In the genomic region with DNA sequence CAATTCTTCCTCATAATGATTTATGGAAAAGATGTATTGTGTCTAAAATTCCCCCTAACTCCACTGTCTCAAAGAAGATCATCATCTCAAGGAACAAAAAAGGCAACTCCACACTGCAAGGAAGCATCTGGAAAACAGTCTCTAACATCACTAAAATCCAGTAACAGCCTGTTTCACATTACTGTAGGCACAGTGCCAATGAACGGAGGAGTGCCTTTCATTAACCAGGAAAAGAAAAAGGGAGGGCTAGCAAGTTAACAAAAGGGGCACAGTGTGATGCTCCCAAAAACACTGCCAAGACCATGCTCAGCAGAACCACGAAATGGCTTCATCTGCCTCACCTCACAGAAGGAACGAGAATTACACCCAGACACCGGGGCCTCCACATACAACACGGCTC, we compare ENCODE assay signal across 17 cellular contexts. TPM values are rescaled to one million over a fixed set of nuclear protein-coding genes. Genes with fewer than 3 reads are reported as not detected.
A peak's percentile ranks its signal among the peaks of the same experiment; 100 is the strongest.
DNase-seq lines count a peak whose midpoint lies in the region; ATAC-seq and TF ChIP-seq lines count a peak whose summit lies in the region.
"Had no signal": no experiment of that assay in that cellular context is flagged by ENCODE, and none has a peak within 500 bp of the region (broad histone marks: within the 10 kb centered on the region; RNA-seq: fewer than 3 reads in every experiment).

No MANE protein-coding gene starts in this region.

- H3K27me3 ChIP-seq in neural progenitor cell, result no peaks in the 10 kb centered on the region
- no peaks in the 10 kb centered on the region for H3K27me3 ChIP-seq in right cardiac atrium (ENCODE audit: control insufficient read depth, insufficient read depth)
- H3K27me3 ChIP-seq: heart left ventricle, SJCRH30, tibial artery had no signal

- DNase-seq in NCI-H1105 (lab: John Stamatoyannopoulos, UW) (peak; percentile 37), NCI-H446 treated with DMSO at 0.1 percent for 48 hours (lab: John Stamatoyannopoulos, UW) (peak; percentile 39), neural progenitor cell (ENCODE audit: low spot score) (no peak), right cardiac atrium (no peak), HFFc6 (no peak)
- DNase-seq: activated CD4-positive, alpha-beta T cell treated with anti-CD3 and anti-CD28 coated beads for 36 hours; GM23248; heart left ventricle; midbrain; OCI-M1; SJCRH30; tibial artery had no signal

- peaks cover 20% of the 10 kb centered on the region for H4K20me1 ChIP-seq in neural progenitor cell (ENCODE audit: low read depth)

- H3K9me3 ChIP-seq in neural progenitor cell (ENCODE audit: low read depth) (no peaks in the 10 kb centered on the region), right cardiac atrium (ENCODE audit: control insufficient read depth, low read length) (no peaks in the 10 kb centered on the region)
- H3K9me3 ChIP-seq: heart left ventricle, SJCRH30, tibial artery had no signal

- H3K27ac ChIP-seq in cingulate gyrus (ENCODE audit: low read depth, low read length) (peak overlapping the region; percentile 5), neural progenitor cell (no peak overlapping the region), right cardiac atrium (ENCODE audit: low read length) (no peak overlapping the region)
- H3K27ac ChIP-seq: GM23248, heart left ventricle, SJCRH30, tibial artery had no signal

- no peak for TF ChIP-seq CTCF in neural progenitor cell (IDR thresholded peaks at IDR 0.05)
- no peak for TF ChIP-seq CTCF in HFFc6 (IDR thresholded peaks at IDR 0.05)

- H3K36me3 Mint-ChIP-seq in neural progenitor cell, result peaks cover 50% of the 10 kb centered on the region
- H3K36me3 Mint-ChIP-seq in HFFc6 (ENCODE audit: low read depth), result peaks cover 6% of the 10 kb centered on the region; the same call in 1 of the 2 replicates

- no peak overlapping the region for H3K4me3 ChIP-seq in neural progenitor cell
- H3K4me3 ChIP-seq in right cardiac atrium (ENCODE audit: low read length), result no peak overlapping the region
- H3K4me3 ChIP-seq: GM23248, heart left ventricle, SJCRH30, tibial artery had no signal

- H3K27ac Mint-ChIP-seq in neural progenitor cell, result peak overlapping the region; percentile 7
- H3K27ac Mint-ChIP-seq in HFFc6, result no peak overlapping the region
- H3K27ac Mint-ChIP-seq: activated CD4-positive, alpha-beta T cell treated with anti-CD3 and anti-CD28 coated beads for 36 hours; activated naive CD4-positive, alpha-beta T cell treated with anti-CD3 and anti-CD28 coated beads, Interleukin-2, amount 50 U/mL, for 24 hours; CD14-positive monocyte had no signal

- ATAC-seq in right cardiac atrium, result no peak
- ATAC-seq in HG02840 (IDR thresholded peaks at IDR 0.05; ENCODE audit: low FRiP score, unreplicated experiment), result no peak
- ATAC-seq in HG02870 (IDR thresholded peaks at IDR 0.05; ENCODE audit: unreplicated experiment), result no peak
- ATAC-seq: activated CD4-positive, alpha-beta T cell treated with anti-CD3 and anti-CD28 coated beads for 36 hours; heart left ventricle had no signal

- H3K79me2 ChIP-seq in neural progenitor cell (ENCODE audit: low read depth), result peaks cover 17% of the 10 kb centered on the region

- no peak overlapping the region for H2AFZ ChIP-seq in neural progenitor cell (replicated peaks)
- H2AFZ ChIP-seq: GM23248 had no signal

- H3K4me1 ChIP-seq in neural progenitor cell (no peaks in the 10 kb centered on the region), right cardiac atrium (ENCODE audit: control insufficient read depth, insufficient read depth, low read length) (no peaks in the 10 kb centered on the region)
- H3K4me1 ChIP-seq: heart left ventricle, SJCRH30, tibial artery had no signal

- H3K9me3 Mint-ChIP-seq in neural progenitor cell (no peaks in the 10 kb centered on the region), HFFc6 (no peaks in the 10 kb centered on the region)
- H3K9me3 Mint-ChIP-seq: activated naive CD4-positive, alpha-beta T cell treated with anti-CD3 and anti-CD28 coated beads, Interleukin-2, amount 50 U/mL, for 24 hours; CD14-positive monocyte had no signal

- H3K4me1 Mint-ChIP-seq in neural progenitor cell (peaks cover 16% of the 10 kb centered on the region), HFFc6 (ENCODE audit: low read depth) (peaks cover 14% of the 10 kb centered on the region)
- H3K4me1 Mint-ChIP-seq: activated CD4-positive, alpha-beta T cell treated with anti-CD3 and anti-CD28 coated beads for 36 hours; CD14-positive monocyte had no signal

- H3K36me3 ChIP-seq in neural progenitor cell, result no peaks in the 10 kb centered on the region

- no peaks in the 10 kb centered on the region for H3F3A ChIP-seq in neural progenitor cell (ENCODE audit: low read depth)

- no peak overlapping the region for H3K4me2 ChIP-seq in neural progenitor cell

- H3K4me3 Mint-ChIP-seq in neural progenitor cell (no peak overlapping the region), HFFc6 (no peak overlapping the region)
- H3K4me3 Mint-ChIP-seq: activated CD4-positive, alpha-beta T cell treated with anti-CD3 and anti-CD28 coated beads for 36 hours; activated naive CD4-positive, alpha-beta T cell treated with anti-CD3 and anti-CD28 coated beads, Interleukin-2, amount 50 U/mL, for 24 hours; CD14-positive monocyte had no signal

- WGBS in right cardiac atrium, result 61% methylated on average over 5 of the region's 5 CpGs

- intact Hi-C loops in right cardiac atrium (cut with DNase I), result no loop called here

- no peaks in the 10 kb centered on the region for H3K27me3 Mint-ChIP-seq in neural progenitor cell (ENCODE audit: insufficient read depth, low read depth)
- H3K27me3 Mint-ChIP-seq in HFFc6 (ENCODE audit: insufficient read depth), result no peaks in the 10 kb centered on the region
- H3K27me3 Mint-ChIP-seq: activated CD4-positive, alpha-beta T cell treated with anti-CD3 and anti-CD28 coated beads for 36 hours; activated naive CD4-positive, alpha-beta T cell treated with anti-CD3 and anti-CD28 coated beads, Interleukin-2, amount 50 U/mL, for 24 hours had no signal

- no peak overlapping the region for H3K9ac ChIP-seq in neural progenitor cell
- H3K9ac ChIP-seq: GM23248 had no signal

RNA-seq across cellular contexts. Expression of a gene that starts 8.5 kb away (rescaled TPM):
- 59.4 and 74.3 TPM in 2 replicates for total RNA-seq in neural progenitor cell (ENCODE audit: low replicate concordance)
- total RNA-seq in right cardiac atrium, result 1 to 10 TPM; 4.6 to 9.1 (median 7.7) TPM
- polyA plus RNA-seq in right cardiac atrium, result 3.8 TPM
- 1 to 10 TPM; 4.9 to 9.0 (median 8.0) TPM for total RNA-seq in HFFc6 (2021; fragmentation: NEBNext Ultra II Directional; extraction: Animal tissue kit (Norgen Biotek cat#: 25700))

Comparison
In these comparisons a context has a peak if more than half of its experiments do, and no peak if none do; other contexts are left out.
1. DNase-seq: peak in NCI-H1105 (single experiment) and NCI-H446 treated with DMSO at 0.1 percent for 48 hours (single experiment); none in neural progenitor cell (single experiment), right cardiac atrium (0 of 3) and HFFc6 (single experiment).